ENCODE assay signal across 1 cellular context in genomic region chr14:104117341-104118005, GRCh38.
TF ChIP-seq lines count a peak whose summit lies in the region.

No MANE protein-coding gene starts in this region.

TF ChIP-seq in GM23338, 12 proteins besides CTCF, POLR2A, EP300 and RAD21 (continued from another document):
- no peak for TF ChIP-seq ZNF462 (CRISPR knock-in tag; IDR thresholded peaks at IDR 0.05)
- no peak for TF ChIP-seq JUNB (IDR thresholded peaks at IDR 0.05; ENCODE audit: unreplicated experiment)
